In the genomic region with DNA sequence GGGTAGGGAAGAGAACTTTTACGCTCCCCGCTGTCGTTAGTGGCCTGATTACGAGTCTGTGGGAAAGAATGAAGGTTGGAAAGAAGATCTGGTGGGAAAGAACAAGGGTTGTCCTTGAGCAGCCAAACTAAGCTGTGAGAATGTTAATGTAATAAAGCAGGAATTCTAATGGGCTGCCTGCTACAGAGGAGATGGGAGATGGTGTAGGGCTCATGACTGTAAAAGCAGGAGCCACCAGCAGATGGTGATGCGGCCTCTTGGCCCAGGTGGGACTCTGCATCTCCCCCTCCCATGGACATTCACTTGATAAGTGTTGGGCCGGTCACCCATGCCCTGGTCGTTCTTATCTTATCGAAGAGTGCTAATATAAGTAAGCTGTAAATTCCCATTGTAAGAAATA, we compare ENCODE assay signal across 14 cellular contexts.
DNase-seq lines count a peak whose midpoint lies in the region; ATAC-seq and TF ChIP-seq lines count a peak whose summit lies in the region.
"Had no signal": no experiment of that assay in that cellular context is flagged by ENCODE, and none has a peak within 500 bp of the region (broad histone marks: within the 10 kb centered on the region; RNA-seq: fewer than 3 reads in every experiment).

No MANE protein-coding gene starts in this region.

- no peak overlapping the region for H3K4me3 Mint-ChIP-seq in MCF 10A (ENCODE audit: unreplicated experiment)
- H3K4me3 Mint-ChIP-seq: dendritic cell treated with granulocyte-macrophage colony-stimulating factor and Interleukin-4, amounts not matched to agents 40 ng/mL and 50 ng/mL, for 4 days; immature natural killer cell; stimulated activated naive CD8-positive, alpha-beta T cell treated with anti-CD3 and anti-CD28 coated beads, Interleukin-15, Interleukin-2, amounts not matched to agents 100 ng/mL and 50 ng/mL, for 24 hours had no signal

- no peaks in the 10 kb centered on the region for H3K36me3 Mint-ChIP-seq in MCF 10A (ENCODE audit: insufficient read depth, unreplicated experiment)
- H3K36me3 Mint-ChIP-seq: immature natural killer cell had no signal

- no peak overlapping the region for H3K27ac ChIP-seq in mammary epithelial cell (ENCODE audit: insufficient read depth, low read depth, low read length)
- no peak overlapping the region for H3K27ac ChIP-seq in SK-N-SH (ENCODE audit: low read depth in 2 of 2, low read length in 1 of 2)
- no peak overlapping the region for H3K27ac ChIP-seq in right cardiac atrium (ENCODE audit: low read length)
- H3K27ac ChIP-seq in aorta (ENCODE audit: low read depth in 1 of 2, low read length in 2 of 2), result no peak overlapping the region
- H3K27ac ChIP-seq: BLaER1 treated with 17β-estradiol and CSF1 and Interleukin-3, amounts not matched to agents 10 nM and 100 nM had no signal

- H4K20me1 ChIP-seq in mammary epithelial cell (ENCODE audit: insufficient read depth, low read length) (no peaks in the 10 kb centered on the region), SK-N-SH (ENCODE audit: insufficient read depth) (no peaks in the 10 kb centered on the region)

- BruUV-seq in MCF 10A (replicated peaks; lab: Mats Ljungman, UMichigan), result no TSS peak
- no TSS peak for BruUV-seq in mammary epithelial cell (replicated peaks; lab: Mats Ljungman, UMichigan)

- H3K4me3 ChIP-seq in mammary epithelial cell (replicated peaks in 1 of 3; ENCODE audit: insufficient read depth in 1 of 3, low read depth in 2 of 3, low read length in 3 of 3) (no peak overlapping the region), SK-N-SH (ENCODE audit: low read depth in 2 of 2, low read length in 1 of 2) (no peak overlapping the region), right cardiac atrium (ENCODE audit: low read length) (no peak overlapping the region), aorta (ENCODE audit: low read length in 2 of 2) (no peak overlapping the region)
- H3K4me3 ChIP-seq: BLaER1 treated with 17β-estradiol and CSF1 and Interleukin-3, amounts not matched to agents 10 nM and 100 nM had no signal

- ATAC-seq in right cardiac atrium (peak; percentile 65 to 75), aorta (ENCODE audit: low FRiP score) (peak; percentile 16), GM19328 (IDR thresholded peaks at IDR 0.05; ENCODE audit: unreplicated experiment) (no peak)

- peaks cover 72% of the 10 kb centered on the region for H3K79me2 ChIP-seq in mammary epithelial cell (ENCODE audit: insufficient read depth, low read length)
- no peaks in the 10 kb centered on the region for H3K79me2 ChIP-seq in SK-N-SH (ENCODE audit: insufficient read depth)

- H3K9me2 ChIP-seq in SK-N-SH, result no peaks in the 10 kb centered on the region

- no peaks in the 10 kb centered on the region for H3K27me3 Mint-ChIP-seq in MCF 10A (ENCODE audit: insufficient read depth, unreplicated experiment)

- H2AFZ ChIP-seq in mammary epithelial cell (ENCODE audit: low read depth, low read length) (no peak overlapping the region), SK-N-SH (ENCODE audit: low read depth) (no peak overlapping the region)

- H3K36me3 ChIP-seq in mammary epithelial cell (ENCODE audit: insufficient read depth, low read length), result no peaks in the 10 kb centered on the region
- H3K36me3 ChIP-seq in SK-N-SH (replicated peaks in 1 of 2; ENCODE audit: control insufficient read depth in 1 of 2, insufficient read depth in 2 of 2, low read length in 1 of 2), result no peaks in the 10 kb centered on the region
- H3K36me3 ChIP-seq in aorta (ENCODE audit: control insufficient read depth in 1 of 2, insufficient read depth in 2 of 2, low read length in 1 of 2), result no peaks in the 10 kb centered on the region
- H3K36me3 ChIP-seq: BLaER1 treated with 17β-estradiol and CSF1 and Interleukin-3, amounts not matched to agents 10 nM and 100 nM had no signal

- H3K4me1 ChIP-seq in mammary epithelial cell (ENCODE audit: insufficient read depth, low read length) (peaks cover 34% of the 10 kb centered on the region), SK-N-SH (ENCODE audit: control insufficient read depth in 1 of 2, insufficient read depth in 2 of 2, low read depth in 1 of 2, low read length in 1 of 2) (peaks cover 4 to 12% of the 10 kb centered on the region in 2 experiments; a peak in 3 of 4 replicates), right cardiac atrium (ENCODE audit: control insufficient read depth, insufficient read depth, low read length) (peaks cover 5% of the 10 kb centered on the region), aorta (ENCODE audit: control insufficient read depth in 1 of 2, insufficient read depth in 2 of 2, low read length in 2 of 2) (no peaks in the 10 kb centered on the region)

- H3K4me1 Mint-ChIP-seq in MCF 10A (ENCODE audit: insufficient read depth, unreplicated experiment), result peaks cover 23% of the 10 kb centered on the region

- H3K27me3 ChIP-seq in mammary epithelial cell (ENCODE audit: insufficient read depth, low read length), result no peaks in the 10 kb centered on the region
- H3K27me3 ChIP-seq in SK-N-SH (ENCODE audit: insufficient read depth), result no peaks in the 10 kb centered on the region
- no peaks in the 10 kb centered on the region for H3K27me3 ChIP-seq in right cardiac atrium (ENCODE audit: control insufficient read depth, insufficient read depth)
- H3K27me3 ChIP-seq in aorta (ENCODE audit: control insufficient read depth in 1 of 2, insufficient read depth in 2 of 2, low read length in 1 of 2), result no peaks in the 10 kb centered on the region

- dilution Hi-C loops in mammary epithelial cell (cut with HindIII; ENCODE audit: low sequenced_read_pairs), result no loop called here

- 97% methylated on average over 8 of the region's 8 CpGs for WGBS in mammary epithelial cell (ENCODE audit: low coverage, missing lambda C conversion rate)
- WGBS in SK-N-SH (ENCODE audit: low lambda C conversion rate), result 84% methylated on average over 8 of the region's 8 CpGs
- 41% methylated on average over 8 of the region's 8 CpGs for WGBS in right cardiac atrium
- 78 to 81% methylated on average over 8 of the region's 8 CpGs for WGBS in aorta, 2 donors

- no peak for TF ChIP-seq EP300 in SK-N-SH (IDR thresholded peaks at IDR 0.05; ENCODE audit: borderline replicate concordance in 1 of 2, low read depth in 1 of 2, low read length in 1 of 2)

- no peak overlapping the region for H3K9ac ChIP-seq in mammary epithelial cell (ENCODE audit: insufficient read depth, low read length)
- H3K9ac ChIP-seq in SK-N-SH, result no peak overlapping the region
- H3K9ac ChIP-seq: BLaER1 treated with 17β-estradiol and CSF1 and Interleukin-3, amounts not matched to agents 10 nM and 100 nM had no signal

- POLR2A ChIA-PET in MCF 10A (lab: Yijun Ruan, JAX) (interaction anchor here (0.6 to 1.1 kb wide), 3 partner anchors 9 to 214 kb away, joined by 3 read pairs; no protein-coding TSS in a partner anchor), SK-N-SH (lab: Yijun Ruan, JAX) (no interaction called here)

- H3F3A ChIP-seq in SK-N-SH (replicated peaks; ENCODE audit: insufficient read depth), result no peaks in the 10 kb centered on the region

- peak; percentile 54 for TF ChIP-seq RAD21 in SK-N-SH (IDR thresholded peaks at IDR 0.05; ENCODE audit: low read length)

- H3K9me3 ChIP-seq in mammary epithelial cell (replicated peaks; ENCODE audit: insufficient read depth, low read length), result no peaks in the 10 kb centered on the region
- no peaks in the 10 kb centered on the region for H3K9me3 ChIP-seq in SK-N-SH
- no peaks in the 10 kb centered on the region for H3K9me3 ChIP-seq in right cardiac atrium (ENCODE audit: control insufficient read depth, low read length)
- no peaks in the 10 kb centered on the region for H3K9me3 ChIP-seq in aorta (ENCODE audit: control insufficient read depth, low read length)
- H3K9me3 ChIP-seq: BLaER1 treated with 17β-estradiol and CSF1 and Interleukin-3, amounts not matched to agents 10 nM and 100 nM had no signal

- in situ Hi-C loops in mammary epithelial cell (cut with MboI; ENCODE audit: low sequenced_read_pairs in 2 of 2), result no loop called here

- intact Hi-C loops in MCF 10A (cut with micrococcal nuclease) (no loop called here), mammary epithelial cell (cut with micrococcal nuclease) (no loop called here), right cardiac atrium (cut with DNase I) (loop anchor here in 3 of 4 donors (5.0 to 10.0 kb wide), 3 partner anchors 128 to 301 kb away; no protein-coding TSS in a partner anchor), aorta (cut with DNase I) (no loop called here)

- H3K4me2 ChIP-seq in mammary epithelial cell (ENCODE audit: insufficient read depth, low read depth, low read length) (no peak overlapping the region), SK-N-SH (no peak overlapping the region)

- CTCF ChIA-PET in MCF 10A (lab: Yijun Ruan, JAX) (interaction anchor here (1.0 to 1.2 kb wide), 2 partner anchors 51 to 128 kb away, joined by 3 to 4 read pairs; no protein-coding TSS in a partner anchor), mammary epithelial cell (lab: Charles Lee; ENCODE audit: low non-redundant PET) (no interaction called here), SK-N-SH (lab: Yijun Ruan, JAX) (interaction anchor here (0.6 to 5.6 kb wide), 3 partner anchors 13 to 128 kb away, joined by 3 to 43 read pairs (median 4); no protein-coding TSS in a partner anchor)

- H3K27ac Mint-ChIP-seq in MCF 10A (ENCODE audit: low read depth, unreplicated experiment), result no peak overlapping the region
- H3K27ac Mint-ChIP-seq: dendritic cell treated with granulocyte-macrophage colony-stimulating factor and Interleukin-4, amounts not matched to agents 40 ng/mL and 50 ng/mL, for 4 days; immature natural killer cell; stimulated activated naive CD8-positive, alpha-beta T cell treated with anti-CD3 and anti-CD28 coated beads, Interleukin-15, Interleukin-2, amounts not matched to agents 100 ng/mL and 50 ng/mL, for 24 hours had no signal

- no peaks in the 10 kb centered on the region for H3K9me3 Mint-ChIP-seq in MCF 10A (ENCODE audit: unreplicated experiment)
- H3K9me3 Mint-ChIP-seq: dendritic cell treated with granulocyte-macrophage colony-stimulating factor and Interleukin-4, amounts not matched to agents 40 ng/mL and 50 ng/mL, for 4 days; immature natural killer cell; stimulated activated naive CD8-positive, alpha-beta T cell treated with anti-CD3 and anti-CD28 coated beads, Interleukin-15, Interleukin-2, amounts not matched to agents 100 ng/mL and 50 ng/mL, for 24 hours had no signal

- TF ChIP-seq CTCF in MCF 10A (IDR thresholded peaks at IDR 0.05; ENCODE audit: unreplicated experiment), result peak; percentile 23
- peak in 1 of 2 donors; percentile 27 for TF ChIP-seq CTCF in mammary epithelial cell (conservative IDR thresholded peaks at IDR 0.05 in 1 of 2, IDR thresholded peaks at IDR 0.05 in 1 of 2; ENCODE audit: extremely low read depth in 1 of 2, insufficient read depth in 1 of 2, low read depth in 1 of 2, low read length in 2 of 2)
- peak; percentile 34 for TF ChIP-seq CTCF in SK-N-SH (IDR thresholded peaks at IDR 0.05)

- no peak for DNase-seq in MCF 10A (ENCODE audit: unreplicated experiment)
- no peak for DNase-seq in mammary epithelial cell
- DNase-seq in SK-N-SH, result peak; percentile 57
- peak in 2 of 3 donors; percentile 57 to 63 for DNase-seq in right cardiac atrium
- DNase-seq in aorta, result no peak
- no peak for DNase-seq in superior temporal gyrus (ENCODE audit: extremely low spot score)
- DNase-seq in ecto neural progenitor cell (ENCODE audit: low spot score), result no peak
- DNase-seq: activated T-cell treated with anti-CD3 and anti-CD28 coated beads, Interleukin-2, amount 50 U/mL, for 48 hours; immature natural killer cell; T-helper 1 cell had no signal

TF ChIP-seq in SK-N-SH, 30 proteins besides CTCF, POLR2A, EP300 and RAD21 (continues in another document):
- no peak for TF ChIP-seq RCOR1 (IDR thresholded peaks at IDR 0.05; ENCODE audit: low read length)

Comparison
In these comparisons a context has a peak if more than half of its experiments do, and no peak if none do; other contexts are left out.
1. DNase-seq: peak in SK-N-SH (single experiment) and right cardiac atrium (2 of 3); none in MCF 10A (single experiment), mammary epithelial cell (single experiment), aorta (0 of 2), superior temporal gyrus (single experiment) and ecto neural progenitor cell (single experiment).
2. intact Hi-C loops: an anchor here in right cardiac atrium (5.0 to 10.0 kb wide); none called in MCF 10A, mammary epithelial cell and aorta.